ENCODE assay signal across 17 cellular contexts in genomic region chr11:3353066-3353465, GRCh38. TPM values are rescaled to one million over a fixed set of nuclear protein-coding genes. Genes with fewer than 3 reads are reported as not detected.
DNase-seq lines count a peak whose midpoint lies in the region; ATAC-seq and TF ChIP-seq lines count a peak whose summit lies in the region.
"Had no signal": no experiment of that assay in that cellular context is flagged by ENCODE, and none has a peak within 500 bp of the region (broad histone marks: within the 10 kb centered on the region; RNA-seq: fewer than 3 reads in every experiment).

No MANE protein-coding gene starts in this region.

- intact Hi-C loops in A673 (cut with micrococcal nuclease; ENCODE audit: unreplicated experiment): no loop called here

- DNase-seq in A673 (ENCODE audit: low spot score) (peak; percentile 76), DND-41 (no peak), NB4 (ENCODE audit: low read depth) (peak; percentile 69), OCI-M1 (lab: John Stamatoyannopoulos, UW) (peak; percentile 2), AML-193 (lab: John Stamatoyannopoulos, UW) (no peak), mesendoderm (no peak)
- DNase-seq: 8988T; BE2C; CD4-positive, alpha-beta memory T cell; DMS153; DMS79; GOT3; H7; HFFc6 had no signal

- H2BK15ac ChIP-seq in mesendoderm (replicated peaks; ENCODE audit: low read depth): no peak overlapping the region

- H3K79me1 ChIP-seq in mesendoderm (ENCODE audit: low read length): no peaks in the 10 kb centered on the region

- no peak overlapping the region for H3K4me3 ChIP-seq in A673 (ENCODE audit: low read depth, low read length, poor library complexity, severe bottlenecking)
- H3K4me3 ChIP-seq in DND-41 (ENCODE audit: low read depth in 1 of 2, low read length in 2 of 2): no peak overlapping the region
- no peak overlapping the region for H3K4me3 ChIP-seq in NB4 (ENCODE audit: low read depth, low read length)
- H3K4me3 ChIP-seq in mesendoderm (ENCODE audit: low read length): no peak overlapping the region

- no peaks in the 10 kb centered on the region for H3K79me2 ChIP-seq in DND-41 (ENCODE audit: insufficient read depth, low read length)
- no peaks in the 10 kb centered on the region for H3K79me2 ChIP-seq in mesendoderm (ENCODE audit: control insufficient read depth, insufficient read depth, low read length)

- H4K8ac ChIP-seq in mesendoderm (ENCODE audit: low read depth, low read length): no peak overlapping the region

- H3K4me1 ChIP-seq in A673 (ENCODE audit: insufficient read depth, low read length, poor library complexity, severe bottlenecking): peaks cover 8% of the 10 kb centered on the region
- H3K4me1 ChIP-seq in DND-41 (ENCODE audit: insufficient read depth, low read length): peaks cover 21% of the 10 kb centered on the region
- H3K4me1 ChIP-seq in mesendoderm (ENCODE audit: control insufficient read depth, low read depth, low read length): no peaks in the 10 kb centered on the region
- H3K4me1 ChIP-seq: BE2C had no signal

- no TSS peak for BruUV-seq in A673 (replicated peaks; lab: Mats Ljungman, UMichigan)

- CTCF ChIA-PET in A673 (lab: Charles Lee): no interaction called here

- no peak overlapping the region for H3K9ac ChIP-seq in DND-41 (ENCODE audit: low read depth, low read length)
- H3K9ac ChIP-seq in mesendoderm (ENCODE audit: low read length): no peak overlapping the region

- H3K36me3 ChIP-seq in A673 (ENCODE audit: insufficient read depth, low read length, poor library complexity, severe bottlenecking) (peaks cover 2% of the 10 kb centered on the region), DND-41 (ENCODE audit: insufficient read depth, low read length) (peaks cover 15% of the 10 kb centered on the region; the same call in 1 of the 2 replicates), mesendoderm (ENCODE audit: control insufficient read depth, insufficient read depth, low read length) (no peaks in the 10 kb centered on the region)

- H3K27ac ChIP-seq in A673 (ENCODE audit: low read depth, low read length, poor library complexity, severe bottlenecking): no peak overlapping the region
- H3K27ac ChIP-seq in DND-41 (ENCODE audit: low read length): 0 out of 2 replicates have a peak overlapping the region, but pooled peaks have one; percentile 22
- H3K27ac ChIP-seq in mesendoderm (ENCODE audit: low read depth, low read length): no peak overlapping the region
- H3K27ac ChIP-seq: HL-60 had no signal

- TF ChIP-seq CTCF in A673 (conservative IDR thresholded peaks at IDR 0.05; ENCODE audit: low read depth, low read length): no peak
- TF ChIP-seq CTCF in DND-41 (IDR thresholded peaks at IDR 0.05; ENCODE audit: borderline replicate concordance, extremely low read depth, low read length, poor library complexity, severe bottlenecking): no peak
- no peak for TF ChIP-seq CTCF in NB4 (IDR thresholded peaks at IDR 0.05; ENCODE audit: low read depth, low read length)

- H3K27me3 ChIP-seq in A673 (replicated peaks; ENCODE audit: insufficient read depth, low read depth, low read length, poor library complexity) (no peaks in the 10 kb centered on the region), DND-41 (ENCODE audit: insufficient read depth, low read length, poor library complexity) (no peaks in the 10 kb centered on the region), mesendoderm (ENCODE audit: insufficient read depth, low read length, poor library complexity) (no peaks in the 10 kb centered on the region)
- H3K27me3 ChIP-seq: BE2C had no signal

- H2BK5ac ChIP-seq in mesendoderm (ENCODE audit: low read length): no peak overlapping the region

- H3K4ac ChIP-seq in mesendoderm (ENCODE audit: low read depth, low read length): no peak overlapping the region

- H4K5ac ChIP-seq in mesendoderm (ENCODE audit: low read length): no peak overlapping the region

- no peak overlapping the region for H3K4me2 ChIP-seq in DND-41 (ENCODE audit: insufficient read depth, low read length)
- no peak overlapping the region for H3K4me2 ChIP-seq in mesendoderm (ENCODE audit: low read length)

- ATAC-seq in DND-41 (ENCODE audit: insufficient read depth, low read depth) (no peak), GM18870 (IDR thresholded peaks at IDR 0.05; ENCODE audit: unreplicated experiment) (no peak)
- ATAC-seq: HCT116 had no signal

- no peak overlapping the region for H2AFZ ChIP-seq in DND-41 (ENCODE audit: low read depth, low read length)

- no CpG with 5 or more reads among the region's 5 CpGs for WGBS in mesendoderm (ENCODE audit: extremely low coverage, insufficient coverage, low lambda C conversion rate)

- no peaks in the 10 kb centered on the region for H4K20me1 ChIP-seq in DND-41 (ENCODE audit: insufficient read depth, low read length)

- no peak overlapping the region for H3K56ac ChIP-seq in mesendoderm (ENCODE audit: low read length)

- H3K18ac ChIP-seq in mesendoderm (ENCODE audit: low read length): no peak overlapping the region

- H2AK5ac ChIP-seq in mesendoderm (ENCODE audit: low read length): no peak overlapping the region

- no peak overlapping the region for H3K23ac ChIP-seq in mesendoderm (ENCODE audit: low read length)

- POLR2A ChIA-PET in A673 (lab: Charles Lee; ENCODE audit: low non-redundant PET): no interaction called here

- no peak overlapping the region for H2BK120ac ChIP-seq in mesendoderm (ENCODE audit: low read depth, low read length)

- H3K9me3 ChIP-seq in A673 (ENCODE audit: low read depth, low read length, poor library complexity, severe bottlenecking): peaks cover 21% of the 10 kb centered on the region
- peaks cover 14% of the 10 kb centered on the region for H3K9me3 ChIP-seq in DND-41 (ENCODE audit: insufficient read depth, low read length, severe bottlenecking)
- H3K9me3 ChIP-seq: BE2C had no signal

- no peak for TF ChIP-seq POLR2A in NB4 (IDR thresholded peaks at IDR 0.05; ENCODE audit: extremely low read depth, insufficient read length)

RNA-seq across cellular contexts. Expression of gene ZNF195, which starts 25.9 kb away (rescaled TPM):
- total RNA-seq in A673 (2021): 44.3 and 49.2 TPM in 2 replicates
- 63.5 TPM for polyA plus RNA-seq in mesendoderm (2013, experiment 1 of 2)
- polyA plus RNA-seq in mesendoderm (2013, experiment 2 of 2): 61.3 TPM

Comparison
In these comparisons a context has a peak if more than half of its experiments do, and no peak if none do; other contexts are left out.
1. DNase-seq: peak in A673 (single experiment), NB4 (single experiment) and OCI-M1 (single experiment); none in DND-41 (single experiment), AML-193 (0 of 2) and mesendoderm (single experiment).